In genomic region chr15:41827880-41828746, GRCh38 we compare ENCODE assay signal across 8 cellular contexts. TPM values are rescaled to one million over a fixed set of nuclear protein-coding genes. Genes with fewer than 3 reads are reported as not detected.
A peak's percentile ranks its signal among the peaks of the same experiment; 100 is the strongest.
DNase-seq lines count a peak whose midpoint lies in the region; ATAC-seq and TF ChIP-seq lines count a peak whose summit lies in the region.

TSS of gene JMJD7 (plus strand) at chr15:41828092. CDS start at chr15:41828125, 33 bp downstream.

- peak within 1 kb of the TSS; percentile 17 for H3K27ac Mint-ChIP-seq in activated CD4-positive, alpha-beta memory T cell treated with anti-CD3 and anti-CD28 coated beads, Interleukin-2, amount 10 ng/mL, durations not matched to agents 7 days and 5 days

- CTCF ChIA-PET in activated CD4-positive, alpha-beta memory T cell treated with anti-CD3 and anti-CD28 coated beads, Interleukin-2, amount 10 ng/mL, durations not matched to agents 7 days and 5 days (lab: Charles Lee): interaction anchor here (1.0 to 4.1 kb wide), 6 partner anchors 17 to 77 kb away, joined by 3 to 31 read pairs (median 6); partner anchors contain the start of gene MAPKBP1

- H3K36me3 ChIP-seq in lower lobe of right lung: peaks cover 41% of the 10 kb centered on the region

- peak within 1 kb of the TSS; percentile 58 to 99 (median 87) for H3K4me3 ChIP-seq in dorsolateral prefrontal cortex
- peak within 1 kb of the TSS; percentile 75 for H3K4me3 ChIP-seq in lower lobe of right lung

- intact Hi-C loops in dorsolateral prefrontal cortex (cut with DNase I): loop anchor here in 1 of 2 donors (5.0 to 10.0 kb wide), 2 partner anchors 147 to 271 kb away; partner anchors contain the start of genes EHD4 and TYRO3
- intact Hi-C loops in lower lobe of right lung (cut with DNase I): no loop called here

- H3K27me3 Mint-ChIP-seq in activated CD4-positive, alpha-beta memory T cell treated with anti-CD3 and anti-CD28 coated beads, Interleukin-2, amount 10 ng/mL, durations not matched to agents 7 days and 5 days: peaks cover 3% of the 10 kb centered on the region

- peaks cover 48% of the 10 kb centered on the region for H3K4me1 Mint-ChIP-seq in activated CD4-positive, alpha-beta memory T cell treated with anti-CD3 and anti-CD28 coated beads, Interleukin-2, amount 10 ng/mL, durations not matched to agents 7 days and 5 days

- no peaks in the 10 kb centered on the region for H3K27me3 ChIP-seq in dorsolateral prefrontal cortex
- H3K27me3 ChIP-seq in lower lobe of right lung (ENCODE audit: low read depth): no peaks in the 10 kb centered on the region

- POLR2A ChIA-PET in activated CD4-positive, alpha-beta memory T cell treated with anti-CD3 and anti-CD28 coated beads, Interleukin-2, amount 10 ng/mL, durations not matched to agents 7 days and 5 days (lab: Charles Lee): interaction anchor here (1.6 to 2.8 kb wide), 3 partner anchors 16 to 48 kb away, joined by 3 to 8 read pairs (median 5); no protein-coding TSS in a partner anchor

- peaks cover 45% of the 10 kb centered on the region for H3K4me1 ChIP-seq in lower lobe of right lung

- H3K9me3 Mint-ChIP-seq in activated CD4-positive, alpha-beta memory T cell treated with anti-CD3 and anti-CD28 coated beads, Interleukin-2, amount 10 ng/mL, durations not matched to agents 7 days and 5 days: no peaks in the 10 kb centered on the region

- TF ChIP-seq CTCF in AG09319 (IDR thresholded peaks at IDR 0.05; ENCODE audit: low read depth, low read length) (no peak), dorsolateral prefrontal cortex (IDR thresholded peaks at IDR 0.05 in 54 of 56, conservative IDR thresholded peaks at IDR 0.05 in 2 of 56; ENCODE audit: low read depth in 1 of 56, partially characterized antibody in 56 of 56) (peak in 13 of 56 donors; percentile 6 to 44 (median 21)), lower lobe of right lung (IDR thresholded peaks at IDR 0.05) (no peak)

- peaks cover 31% of the 10 kb centered on the region for H3K36me3 Mint-ChIP-seq in activated CD4-positive, alpha-beta memory T cell treated with anti-CD3 and anti-CD28 coated beads, Interleukin-2, amount 10 ng/mL, durations not matched to agents 7 days and 5 days (ENCODE audit: low read depth)

- H3K9me3 ChIP-seq in lower lobe of right lung: no peaks in the 10 kb centered on the region

- DNase-seq in AG09319 (ENCODE audit: extremely low read depth, low read depth) (peak; percentile 69), NCI-H82 treated with DMSO at 0.1 percent for 48 hours (lab: John Stamatoyannopoulos, UW; ENCODE audit: unreplicated experiment) (peak; percentile 51), dorsolateral prefrontal cortex (peak; percentile 84 to 97 (median 92)), lower lobe of right lung (peak; percentile 96)
- peak; percentile 94 for DNase-seq in activated CD4-positive, alpha-beta memory T cell treated with anti-CD3 and anti-CD28 coated beads, Interleukin-2, amount 10 ng/mL, durations not matched to agents 7 days and 5 days
- peak; percentile 96 to 99 for DNase-seq in stimulated activated CD4-positive, alpha-beta T cell treated with anti-CD3 and anti-CD28 coated beads, Interleukin-4, amount 100 ng/mL, for 48 hours (ENCODE audit: low read depth in 2 of 2)

- ATAC-seq in GM19025 (IDR thresholded peaks at IDR 0.05; ENCODE audit: low read depth, unreplicated experiment) (peak; percentile 78), HG03354 (IDR thresholded peaks at IDR 0.05; ENCODE audit: poor library complexity, severe bottlenecking, unreplicated experiment) (peak; percentile 69), lower lobe of right lung (peak; percentile 97 to 98)

- peak within 1 kb of the TSS; percentile 76 for H3K4me3 Mint-ChIP-seq in activated CD4-positive, alpha-beta memory T cell treated with anti-CD3 and anti-CD28 coated beads, Interleukin-2, amount 10 ng/mL, durations not matched to agents 7 days and 5 days

- peak within 1 kb of the TSS; percentile 55 to 95 (median 84) for H3K27ac ChIP-seq in dorsolateral prefrontal cortex
- H3K27ac ChIP-seq in lower lobe of right lung: peak within 1 kb of the TSS; percentile 89

RNA-seq across cellular contexts. Expression of gene JMJD7, which starts in this region (rescaled TPM):
- total RNA-seq in activated CD4-positive, alpha-beta memory T cell treated with anti-CD3 and anti-CD28 coated beads, Interleukin-2, amount 10 ng/mL, durations not matched to agents 7 days and 5 days: 10 to 100 TPM; 18.2 to 22.4 TPM
- total RNA-seq in dorsolateral prefrontal cortex: 10 to 100 TPM; 13.4 to 55.9 (median 25.6) TPM
- 24.3 TPM for total RNA-seq in lower lobe of right lung

Comparison
In these comparisons a context has a peak if more than half of its experiments do, and no peak if none do; other contexts are left out.
1. Peak in every context shown above with its lines: DNase-seq, ATAC-seq, H3K4me3 ChIP-seq and H3K27ac ChIP-seq.